Comparison of ENCODE assay signal across 8 cellular contexts in genomic region chr17:39653662-39654331, GRCh38. TPM values are rescaled to one million over a fixed set of nuclear protein-coding genes. Genes with fewer than 3 reads are reported as not detected.
DNase-seq lines count a peak whose midpoint lies in the region; ATAC-seq and TF ChIP-seq lines count a peak whose summit lies in the region.

No MANE protein-coding gene starts in this region.

- H3F3A ChIP-seq in smooth muscle cell (ENCODE audit: low read depth) = no peaks in the 10 kb centered on the region

- H3K4me3 ChIP-seq in HEK293 (ENCODE audit: low read depth, low read length) = no peak overlapping the region
- no peak overlapping the region for H3K4me3 ChIP-seq in right atrium auricular region
- no peak overlapping the region for H3K4me3 ChIP-seq in smooth muscle cell

- no peak overlapping the region for H2AFZ ChIP-seq in smooth muscle cell (ENCODE audit: low read depth)

- H3K27me3 ChIP-seq in right atrium auricular region (no peaks in the 10 kb centered on the region), smooth muscle cell (ENCODE audit: low read depth) (no peaks in the 10 kb centered on the region)

- no peaks in the 10 kb centered on the region for H3K9me3 Mint-ChIP-seq in CD14-positive monocyte

- H3K4me2 ChIP-seq in smooth muscle cell = no peak overlapping the region

- H3K79me2 ChIP-seq in smooth muscle cell (ENCODE audit: low read depth) = peaks cover 7% of the 10 kb centered on the region

- no peak for ATAC-seq in GM18870 (IDR thresholded peaks at IDR 0.05; ENCODE audit: unreplicated experiment)
- no peak for ATAC-seq in GM18517 (IDR thresholded peaks at IDR 0.05; ENCODE audit: unreplicated experiment)

- H3K9ac ChIP-seq in smooth muscle cell (ENCODE audit: low read depth) = no peak overlapping the region

- H3K9me3 ChIP-seq in HEK293 (ENCODE audit: control insufficient read depth, insufficient read depth, low read depth, low read length) (no peaks in the 10 kb centered on the region), right atrium auricular region (no peaks in the 10 kb centered on the region), smooth muscle cell (replicated peaks; ENCODE audit: low read depth) (no peaks in the 10 kb centered on the region)

- H3K36me3 ChIP-seq in HEK293 (ENCODE audit: control insufficient read depth in 2 of 2, insufficient read depth in 1 of 2, low read length in 2 of 2) (peaks cover 0 to 29% of the 10 kb centered on the region in 2 experiments; a peak in 2 of 3 replicates), right atrium auricular region (peaks cover 7% of the 10 kb centered on the region), smooth muscle cell (ENCODE audit: low read depth) (no peaks in the 10 kb centered on the region)

- H3K4me3 Mint-ChIP-seq in CD14-positive monocyte = no peak overlapping the region

- TF ChIP-seq CTCF in CD14-positive monocyte (IDR thresholded peaks at IDR 0.05) (peak; percentile 95), HEK293 (tag by site-specific recombination; IDR thresholded peaks at IDR 0.05) (peak; percentile 64), right atrium auricular region (IDR thresholded peaks at IDR 0.05) (peak; percentile 66 to 78), smooth muscle cell (IDR thresholded peaks at IDR 0.05; ENCODE audit: borderline replicate concordance, insufficient read depth, poor library complexity, severe bottlenecking) (peak; percentile 87)

- peaks cover 58% of the 10 kb centered on the region for H4K20me1 ChIP-seq in smooth muscle cell (ENCODE audit: low read depth)

- WGBS in smooth muscle cell (ENCODE audit: low lambda C conversion rate) = 73% methylated on average over 14 of the region's 14 CpGs

- DNase-seq in CD14-positive monocyte (ENCODE audit: low spot score) (peak; percentile 69), SW 1271 (lab: John Stamatoyannopoulos, UW) (peak; percentile 21 to 36), right atrium auricular region (ENCODE audit: low spot score) (no peak), smooth muscle cell (lab: John Stamatoyannopoulos, UW; ENCODE audit: unreplicated experiment) (no peak)
- peak; percentile 48 for DNase-seq in activated naive CD8-positive, alpha-beta T cell treated with anti-CD3 and anti-CD28 coated beads, Interleukin-2, amount 50 U/mL, for 16 hours (ENCODE audit: low read depth, low spot score)

- H3K27ac Mint-ChIP-seq in CD14-positive monocyte = peak overlapping the region in 2 of 7 donors; percentile 68 to 89

- H3K4me1 ChIP-seq in HEK293 (ENCODE audit: control insufficient read depth, insufficient read depth, low read length) (peaks cover 2% of the 10 kb centered on the region; the same call in 1 of the 2 replicates), right atrium auricular region (peaks cover 0 to 44% of the 10 kb centered on the region in 2 donors), smooth muscle cell (ENCODE audit: low read depth) (peaks cover 20% of the 10 kb centered on the region)

- H3K36me3 Mint-ChIP-seq in CD14-positive monocyte = peaks cover 44 to 65% of the 10 kb centered on the region in 2 donors

- CTCF ChIA-PET in HEK293 (lab: Yijun Ruan, JAX) = interaction anchor here (0.5 to 11.9 kb wide), 37 partner anchors 10 to 462 kb away, joined by 3 to 220 read pairs (median 4); partner anchors contain the start of genes ERBB2, MIEN1, PNMT and PPP1R1B

- POLR2A ChIA-PET in HEK293 (lab: Yijun Ruan, JAX) = interaction anchor here (0.6 to 1.7 kb wide), 10 partner anchors 10 to 327 kb away, joined by 3 to 6 read pairs (median 4); partner anchors contain the start of genes ERBB2, GSDMB, PGAP3 and PSMD3

- H3K4me1 Mint-ChIP-seq in CD14-positive monocyte = peaks cover 24% of the 10 kb centered on the region

- peaks cover 0 to 3% (median 1%) of the 10 kb centered on the region in 3 donors for H3K27me3 Mint-ChIP-seq in CD14-positive monocyte (ENCODE audit: low read depth in 3 of 3)

- no peak overlapping the region for H3K27ac ChIP-seq in HEK293 (ENCODE audit: extremely low read depth, low read depth, low read length)
- no peak overlapping the region for H3K27ac ChIP-seq in right atrium auricular region
- no peak overlapping the region for H3K27ac ChIP-seq in smooth muscle cell (ENCODE audit: low read depth)

- intact Hi-C loops in CD14-positive monocyte (cut with micrococcal nuclease) = loop anchor here in 1 of 2 donors (2.0 kb wide), 1 partner anchor 31 kb away; no protein-coding TSS in a partner anchor

TF ChIP-seq in HEK293, 187 proteins besides CTCF, POLR2A, EP300 and RAD21:
- TF ChIP-seq OVOL3 (tag by site-specific recombination; IDR thresholded peaks at IDR 0.05) = no peak
- no peak for TF ChIP-seq ZNF561 (tag by site-specific recombination; IDR thresholded peaks at IDR 0.05; ENCODE audit: borderline replicate concordance)
- TF ChIP-seq KLF1 (tag by site-specific recombination; IDR thresholded peaks at IDR 0.05) = 0 out of 2 replicates have a peak, but pooled peaks have one; percentile 0
- TF ChIP-seq ZNF24 (tag by site-specific recombination; IDR thresholded peaks at IDR 0.05) = peak; percentile 91
- peak; percentile 27; the same call in 1 of the 2 replicates for TF ChIP-seq ZNF341 (tag by site-specific recombination; IDR thresholded peaks at IDR 0.05; ENCODE audit: low read depth)
- TF ChIP-seq ZNF529 (tag by site-specific recombination; IDR thresholded peaks at IDR 0.05; ENCODE audit: insufficient replicate concordance) = no peak
- 0 out of 2 replicates have a peak, but pooled peaks have one; percentile 22 for TF ChIP-seq ZNF2 (tag by site-specific recombination; IDR thresholded peaks at IDR 0.05)
- no peak for TF ChIP-seq EGR2 (tag by site-specific recombination; IDR thresholded peaks at IDR 0.05; ENCODE audit: low read depth)
- TF ChIP-seq ZNF354C (tag by site-specific recombination; IDR thresholded peaks at IDR 0.05; ENCODE audit: borderline replicate concordance, low read depth) = no peak
- peak; percentile 79 for TF ChIP-seq SCRT2 (tag by site-specific recombination; IDR thresholded peaks at IDR 0.05)
- TF ChIP-seq ZNF555 (tag by site-specific recombination; conservative IDR thresholded peaks at IDR 0.05) = no peak
- TF ChIP-seq SCRT1 (tag by site-specific recombination; IDR thresholded peaks at IDR 0.05; ENCODE audit: borderline replicate concordance) = peak; percentile 69; the same call in 1 of the 2 replicates
- peak; percentile 37 for TF ChIP-seq ZNF654 (tag by site-specific recombination; IDR thresholded peaks at IDR 0.05; ENCODE audit: low read depth)
- no peak for TF ChIP-seq ZNF221 (tag by site-specific recombination; IDR thresholded peaks at IDR 0.05; ENCODE audit: borderline replicate concordance)
- TF ChIP-seq ZNF580 (tag by site-specific recombination; IDR thresholded peaks at IDR 0.05) = peak; percentile 87
- no peak for TF ChIP-seq OSR2 (tag by site-specific recombination; IDR thresholded peaks at IDR 0.05)

RNA-seq across cellular contexts. Expression of gene TCAP, which starts 11.4 kb away (rescaled TPM):
- polyA plus RNA-seq in CD14-positive monocyte = not detected
- total RNA-seq in right atrium auricular region = 1,000 to 10,000 TPM; 3,380 to 5,284 TPM
- total RNA-seq in smooth muscle cell = 1.1 TPM in 1 of 2 replicates, not detected in the other
- polyA plus RNA-seq in smooth muscle cell = 0.41 and 0.69 TPM in 2 replicates

RNA-seq across cellular contexts. Expression of gene PNMT, which starts 14.5 kb away (rescaled TPM):
- polyA plus RNA-seq in CD14-positive monocyte (not detected), smooth muscle cell (0.23 and 1.3 TPM in 2 replicates)
- total RNA-seq in right atrium auricular region (10 to 100 TPM; 14.9 to 26.2 TPM), smooth muscle cell (not detected in 2 replicates)

RNA-seq across cellular contexts. Expression of gene STARD3, which starts 16.9 kb away (rescaled TPM):
- polyA plus RNA-seq in CD14-positive monocyte = 10 to 100 TPM; 35.1 to 45.3 TPM
- total RNA-seq in right atrium auricular region = 10 to 100 TPM; 18.5 to 22.2 TPM
- total RNA-seq in smooth muscle cell = 33.7 and 37.5 TPM in 2 replicates
- polyA plus RNA-seq in smooth muscle cell = 53.3 and 61.8 TPM in 2 replicates

RNA-seq across cellular contexts. Expression of gene PPP1R1B, which starts 27.0 kb away (rescaled TPM):
- polyA plus RNA-seq in CD14-positive monocyte = not detected
- total RNA-seq in right atrium auricular region = 1 to 10 TPM in 1 of 2 donors, not detected in 1; 6.7 TPM
- 1.7 TPM in 1 of 2 replicates, not detected in the other for total RNA-seq in smooth muscle cell
- polyA plus RNA-seq in smooth muscle cell = not detected in 2 replicates

RNA-seq across cellular contexts. Expression of gene PGAP3, which starts 34.1 kb away (rescaled TPM):
- 1 to 10 TPM; 8.3 to 9.2 TPM for polyA plus RNA-seq in CD14-positive monocyte
- total RNA-seq in right atrium auricular region = 10 to 100 TPM; 14.0 to 21.6 TPM
- 16.5 and 19.4 TPM in 2 replicates for total RNA-seq in smooth muscle cell
- polyA plus RNA-seq in smooth muscle cell = 19.1 and 26.4 TPM in 2 replicates

Comparison
In these comparisons a context has a peak if more than half of its experiments do, and no peak if none do; other contexts are left out.
1. DNase-seq: peak in CD14-positive monocyte (single experiment), SW 1271 (2 of 2) and activated naive CD8-positive, alpha-beta T cell treated with anti-CD3 and anti-CD28 coated beads, Interleukin-2, amount 50 U/mL, for 16 hours (single experiment); none in right atrium auricular region (single experiment) and smooth muscle cell (single experiment).
2. RNA of gene TCAP, which starts 11.4 kb away (total RNA-seq): 3,380 to 5,284 TPM in right atrium auricular region; 1.1 TPM in smooth muscle cell; every median in the first group is over 1,000 times any median in the second.
3. RNA of gene PNMT, which starts 14.5 kb away (total RNA-seq): 14.9 to 26.2 TPM in right atrium auricular region; not detected in smooth muscle cell; every median in the first group is over 10 times any median in the second.
4. Peak in every context shown above with its lines, with median percentiles within 50 percentile points of each other: CTCF ChIP-seq.